8 cellular contexts compared by ENCODE assay signal in the genomic region with DNA sequence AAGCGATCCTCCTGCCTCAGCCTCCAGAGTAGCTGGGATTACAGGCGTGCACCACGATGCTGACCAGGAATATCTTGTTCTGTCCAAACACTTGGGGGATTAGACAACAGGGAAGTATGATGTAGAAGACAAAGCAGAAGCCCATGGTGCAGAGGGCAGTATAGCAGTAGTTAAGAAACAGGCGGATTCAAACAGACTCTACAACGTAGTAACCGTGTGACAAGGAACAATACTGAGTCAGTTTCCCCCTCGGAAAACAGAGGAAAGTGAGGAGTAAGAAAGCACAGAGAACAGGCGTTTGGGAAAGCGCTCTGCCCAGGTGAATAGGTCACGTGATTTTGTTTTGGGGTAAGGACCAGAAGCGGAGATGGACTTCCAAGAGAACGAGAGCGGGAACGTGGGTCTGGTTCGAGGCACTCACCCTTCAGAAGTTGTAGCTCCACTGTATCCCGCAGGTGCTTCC. TPM values are rescaled to one million over a fixed set of nuclear protein-coding genes. Genes with fewer than 3 reads are reported as not detected.
DNase-seq lines count a peak whose midpoint lies in the region; ATAC-seq and TF ChIP-seq lines count a peak whose summit lies in the region.

No MANE protein-coding gene starts in this region.

- peak overlapping the region; percentile 95 for H3K27ac Mint-ChIP-seq in activated CD4-positive, alpha-beta T cell treated with anti-CD3 and anti-CD28 coated beads, Interleukin-2, amount 10 ng/mL, durations not matched to agents 7 days and 5 days

- H3K9ac ChIP-seq in mammary epithelial cell (ENCODE audit: insufficient read depth, low read length) (peak overlapping the region; percentile 95), muscle layer of colon (ENCODE audit: low read length) (peak overlapping the region; percentile 89)

- H3K36me3 ChIP-seq in mammary epithelial cell (ENCODE audit: insufficient read depth, low read length), result peaks cover 2% of the 10 kb centered on the region
- H3K36me3 ChIP-seq in muscle layer of colon (ENCODE audit: insufficient read depth, low read length), result peaks cover 23% of the 10 kb centered on the region

- CTCF ChIA-PET in activated CD4-positive, alpha-beta T cell treated with anti-CD3 and anti-CD28 coated beads, Interleukin-2, amount 10 ng/mL, durations not matched to agents 7 days and 5 days (lab: Charles Lee), result interaction anchor here (0.6 kb wide), 1 partner anchor 464 kb away, joined by 3 read pairs; no protein-coding TSS in a partner anchor
- CTCF ChIA-PET in mammary epithelial cell (lab: Charles Lee; ENCODE audit: low non-redundant PET), result no interaction called here

- POLR2A ChIA-PET in activated CD4-positive, alpha-beta T cell treated with anti-CD3 and anti-CD28 coated beads, Interleukin-2, amount 10 ng/mL, durations not matched to agents 7 days and 5 days (lab: Charles Lee), result no interaction called here

- DNase-seq in activated CD4-positive, alpha-beta T cell treated with anti-CD3 and anti-CD28 coated beads, Interleukin-2, amount 10 ng/mL, durations not matched to agents 7 days and 5 days, result no peak
- no peak for DNase-seq in activated CD4-positive, alpha-beta T cell treated with anti-CD3 and anti-CD28 coated beads, Interleukin-2, amount 50 U/mL, for 1 hour
- DNase-seq in mammary epithelial cell, result no peak
- DNase-seq in DMS 273 (lab: John Stamatoyannopoulos, UW; ENCODE audit: unreplicated experiment), result no peak
- DNase-seq in AG08395 (ENCODE audit: low spot score), result no peak
- DNase-seq in NCI-H2029 (lab: John Stamatoyannopoulos, UW), result no peak

- no peaks in the 10 kb centered on the region for H3K27me3 ChIP-seq in mammary epithelial cell (ENCODE audit: insufficient read depth, low read length)
- H3K27me3 ChIP-seq in muscle layer of colon (ENCODE audit: control insufficient read depth in 1 of 2, insufficient read depth in 2 of 2, low read length in 2 of 2), result no peaks in the 10 kb centered on the region

- in situ Hi-C loops in mammary epithelial cell (cut with MboI; ENCODE audit: low sequenced_read_pairs in 2 of 2), result no loop called here

- H3K4me3 Mint-ChIP-seq in activated CD4-positive, alpha-beta T cell treated with anti-CD3 and anti-CD28 coated beads, Interleukin-2, amount 10 ng/mL, durations not matched to agents 7 days and 5 days, result peak overlapping the region; percentile 96

- TSS peak; percentile 60 for BruUV-seq in mammary epithelial cell (replicated peaks; lab: Mats Ljungman, UMichigan)

- peak overlapping the region; percentile 73 for H3K4me2 ChIP-seq in mammary epithelial cell (ENCODE audit: insufficient read depth, low read depth, low read length)

- peak overlapping the region; percentile 100 for H2AFZ ChIP-seq in mammary epithelial cell (ENCODE audit: low read depth, low read length)

- H3K9me3 ChIP-seq in mammary epithelial cell (replicated peaks; ENCODE audit: insufficient read depth, low read length) (no peaks in the 10 kb centered on the region), muscle layer of colon (ENCODE audit: low read length) (no peaks in the 10 kb centered on the region)

- dilution Hi-C loops in mammary epithelial cell (cut with HindIII; ENCODE audit: low sequenced_read_pairs), result no loop called here

- H3K27me3 Mint-ChIP-seq in activated CD4-positive, alpha-beta T cell treated with anti-CD3 and anti-CD28 coated beads, Interleukin-2, amount 10 ng/mL, durations not matched to agents 7 days and 5 days, result no peaks in the 10 kb centered on the region

- H4K20me1 ChIP-seq in mammary epithelial cell (ENCODE audit: insufficient read depth, low read length), result no peaks in the 10 kb centered on the region

- H3K4me3 ChIP-seq in mammary epithelial cell (replicated peaks in 1 of 3; ENCODE audit: insufficient read depth in 1 of 3, low read depth in 2 of 3, low read length in 3 of 3), result peak overlapping the region; percentile 68 to 97 (median 68)
- H3K4me3 ChIP-seq in muscle layer of colon (ENCODE audit: low read depth in 1 of 2, low read length in 2 of 2), result peak overlapping the region; percentile 99

- 0% methylated on average over 16 of the region's 16 CpGs for WGBS in mammary epithelial cell (ENCODE audit: low coverage, missing lambda C conversion rate)

- intact Hi-C loops in mammary epithelial cell (cut with micrococcal nuclease), result loop anchor here (1.0 to 5.0 kb wide), 5 partner anchors 15 to 130 kb away; a partner anchor contains a TSS

- peak overlapping the region; percentile 17 for H3K27ac ChIP-seq in mammary epithelial cell (ENCODE audit: insufficient read depth, low read depth, low read length)
- H3K27ac ChIP-seq in muscle layer of colon (ENCODE audit: low read depth, low read length), result peak overlapping the region; percentile 93

- H3K9me3 Mint-ChIP-seq in activated CD4-positive, alpha-beta T cell treated with anti-CD3 and anti-CD28 coated beads, Interleukin-2, amount 10 ng/mL, durations not matched to agents 7 days and 5 days, result no peaks in the 10 kb centered on the region

- H3K79me2 ChIP-seq in mammary epithelial cell (ENCODE audit: insufficient read depth, low read length), result peaks cover 45% of the 10 kb centered on the region

- ATAC-seq in HG03442 (IDR thresholded peaks at IDR 0.05; ENCODE audit: unreplicated experiment), result peak; percentile 3

- peaks cover 14% of the 10 kb centered on the region for H3K4me1 ChIP-seq in mammary epithelial cell (ENCODE audit: insufficient read depth, low read length)
- peaks cover 15% of the 10 kb centered on the region for H3K4me1 ChIP-seq in muscle layer of colon (ENCODE audit: insufficient read depth, low read length)

- no peak for TF ChIP-seq CTCF in mammary epithelial cell (conservative IDR thresholded peaks at IDR 0.05 in 1 of 2, IDR thresholded peaks at IDR 0.05 in 1 of 2; ENCODE audit: extremely low read depth in 1 of 2, insufficient read depth in 1 of 2, low read depth in 1 of 2, low read length in 2 of 2)

- peaks cover 2% of the 10 kb centered on the region for H3K36me3 Mint-ChIP-seq in activated CD4-positive, alpha-beta T cell treated with anti-CD3 and anti-CD28 coated beads, Interleukin-2, amount 10 ng/mL, durations not matched to agents 7 days and 5 days (ENCODE audit: low read depth)

- H3K4me1 Mint-ChIP-seq in activated CD4-positive, alpha-beta T cell treated with anti-CD3 and anti-CD28 coated beads, Interleukin-2, amount 10 ng/mL, durations not matched to agents 7 days and 5 days, result peaks cover 30% of the 10 kb centered on the region

RNA-seq across cellular contexts. Expression of a gene that starts 0.3 kb away (rescaled TPM):
- total RNA-seq in activated CD4-positive, alpha-beta T cell treated with anti-CD3 and anti-CD28 coated beads, Interleukin-2, amount 10 ng/mL, durations not matched to agents 7 days and 5 days, result 10 to 100 TPM; 22.2 to 26.7 TPM
- total RNA-seq in mammary epithelial cell, result 10 to 100 TPM; 14.7 to 28.6 TPM
- 21.3 TPM for polyA plus RNA-seq in mammary epithelial cell
- 16.2 TPM for polyA minus RNA-seq in mammary epithelial cell

RNA-seq across cellular contexts. Expression of a gene that starts 0.7 kb away (rescaled TPM):
- 10 to 100 TPM; 33.9 to 35.6 TPM for total RNA-seq in activated CD4-positive, alpha-beta T cell treated with anti-CD3 and anti-CD28 coated beads, Interleukin-2, amount 10 ng/mL, durations not matched to agents 7 days and 5 days
- 10 to 100 TPM; 32.7 to 33.7 TPM for total RNA-seq in mammary epithelial cell
- polyA plus RNA-seq in mammary epithelial cell, result 39.9 TPM
- 25.3 TPM for polyA minus RNA-seq in mammary epithelial cell

RNA-seq across cellular contexts. Expression of a gene that starts 18.4 kb away (rescaled TPM):
- total RNA-seq in activated CD4-positive, alpha-beta T cell treated with anti-CD3 and anti-CD28 coated beads, Interleukin-2, amount 10 ng/mL, durations not matched to agents 7 days and 5 days, result 10 to 100 TPM; 15.8 to 16.8 TPM
- total RNA-seq in mammary epithelial cell, result 10 to 100 TPM; 28.2 to 35.2 TPM
- 30.6 TPM for polyA plus RNA-seq in mammary epithelial cell
- 33.6 TPM for polyA minus RNA-seq in mammary epithelial cell

RNA-seq across cellular contexts. Expression of a gene that starts 45.8 kb away (rescaled TPM):
- 1 to 10 TPM; 8.8 to 9.5 TPM for total RNA-seq in activated CD4-positive, alpha-beta T cell treated with anti-CD3 and anti-CD28 coated beads, Interleukin-2, amount 10 ng/mL, durations not matched to agents 7 days and 5 days
- 10 to 100 TPM; 13.5 to 26.3 TPM for total RNA-seq in mammary epithelial cell
- polyA plus RNA-seq in mammary epithelial cell, result 43.8 TPM
- polyA minus RNA-seq in mammary epithelial cell, result 5.2 TPM

RNA-seq across cellular contexts. Expression of a gene that starts 46.1 kb away (rescaled TPM):
- total RNA-seq in activated CD4-positive, alpha-beta T cell treated with anti-CD3 and anti-CD28 coated beads, Interleukin-2, amount 10 ng/mL, durations not matched to agents 7 days and 5 days, result 10 to 100 TPM; 42.6 to 42.8 TPM
- total RNA-seq in mammary epithelial cell, result 10 to 100 TPM; 42.2 to 76.7 TPM
- 36.5 TPM for polyA plus RNA-seq in mammary epithelial cell
- 112 TPM for polyA minus RNA-seq in mammary epithelial cell
